ENCODE assay signal across 1 cellular context in the genomic region with DNA sequence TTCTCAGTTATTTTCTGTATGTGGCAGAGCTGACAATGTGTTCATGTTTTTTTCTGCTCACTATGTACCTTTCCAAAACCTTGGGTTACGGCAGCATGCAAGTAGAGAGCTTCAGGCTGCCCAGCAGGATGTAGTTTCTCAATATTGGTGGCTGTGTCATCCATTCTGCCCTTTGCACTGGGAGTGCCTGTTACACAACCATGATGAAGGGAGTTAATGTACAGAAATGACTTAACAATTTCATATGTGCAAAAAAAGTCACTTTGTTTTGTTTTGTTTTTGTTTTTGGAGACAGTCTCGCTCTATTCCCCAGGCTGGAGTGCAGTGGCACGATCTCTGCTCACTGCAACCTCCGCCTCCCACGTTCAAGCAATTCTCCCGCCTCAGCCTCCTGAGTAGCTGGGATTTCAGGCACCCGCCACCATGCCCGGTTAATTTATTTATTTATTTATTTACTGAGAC.
A peak's percentile ranks its signal among the peaks of the same experiment; 100 is the strongest.
TF ChIP-seq lines count a peak whose summit lies in the region.

No MANE protein-coding gene starts in this region.

TF ChIP-seq in HepG2, 621 proteins besides CTCF, POLR2A, EP300 and RAD21 (continues in another document):
- TF ChIP-seq ZNF124 (CRISPR knock-in tag; IDR thresholded peaks at IDR 0.05): peak; percentile 52; the same call in 1 of the 2 replicates
- peak; percentile 72; the same call in 1 of the 2 replicates for TF ChIP-seq ZNF264 (CRISPR knock-in tag; IDR thresholded peaks at IDR 0.05)
- peak; percentile 25; the same call in 1 of the 2 replicates for TF ChIP-seq PHF8 (CRISPR knock-in tag; IDR thresholded peaks at IDR 0.05)
- TF ChIP-seq, protein P1, sequence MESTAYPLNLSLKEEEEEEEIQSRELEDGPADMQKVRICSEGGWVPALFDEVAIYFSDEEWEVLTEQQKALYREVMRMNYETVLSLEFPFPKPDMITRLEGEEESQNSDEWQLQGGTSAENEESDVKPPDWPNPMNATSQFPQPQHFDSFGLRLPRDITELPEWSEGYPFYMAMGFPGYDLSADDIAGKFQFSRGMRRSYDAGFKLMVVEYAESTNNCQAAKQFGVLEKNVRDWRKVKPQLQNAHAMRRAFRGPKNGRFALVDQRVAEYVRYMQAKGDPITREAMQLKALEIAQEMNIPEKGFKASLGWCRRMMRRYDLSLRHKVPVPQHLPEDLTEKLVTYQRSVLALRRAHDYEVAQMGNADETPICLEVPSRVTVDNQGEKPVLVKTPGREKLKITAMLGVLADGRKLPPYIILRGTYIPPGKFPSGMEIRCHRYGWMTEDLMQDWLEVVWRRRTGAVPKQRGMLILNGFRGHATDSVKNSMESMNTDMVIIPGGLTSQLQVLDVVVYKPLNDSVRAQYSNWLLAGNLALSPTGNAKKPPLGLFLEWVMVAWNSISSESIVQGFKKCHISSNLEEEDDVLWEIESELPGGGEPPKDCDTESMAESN (CRISPR knock-in tag; conservative IDR thresholded peaks at IDR 0.05): peak; percentile 55; the same call in 1 of the 2 replicates
- TF ChIP-seq, protein P2, sequence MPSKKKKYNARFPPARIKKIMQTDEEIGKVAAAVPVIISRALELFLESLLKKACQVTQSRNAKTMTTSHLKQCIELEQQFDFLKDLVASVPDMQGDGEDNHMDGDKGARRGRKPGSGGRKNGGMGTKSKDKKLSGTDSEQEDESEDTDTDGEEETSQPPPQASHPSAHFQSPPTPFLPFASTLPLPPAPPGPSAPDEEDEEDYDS (CRISPR knock-in tag; IDR thresholded peaks at IDR 0.05): no peak
- peak; percentile 74; the same call in 1 of the 2 replicates for TF ChIP-seq ZNF430 (CRISPR knock-in tag; IDR thresholded peaks at IDR 0.05)
- TF ChIP-seq, protein P3, sequence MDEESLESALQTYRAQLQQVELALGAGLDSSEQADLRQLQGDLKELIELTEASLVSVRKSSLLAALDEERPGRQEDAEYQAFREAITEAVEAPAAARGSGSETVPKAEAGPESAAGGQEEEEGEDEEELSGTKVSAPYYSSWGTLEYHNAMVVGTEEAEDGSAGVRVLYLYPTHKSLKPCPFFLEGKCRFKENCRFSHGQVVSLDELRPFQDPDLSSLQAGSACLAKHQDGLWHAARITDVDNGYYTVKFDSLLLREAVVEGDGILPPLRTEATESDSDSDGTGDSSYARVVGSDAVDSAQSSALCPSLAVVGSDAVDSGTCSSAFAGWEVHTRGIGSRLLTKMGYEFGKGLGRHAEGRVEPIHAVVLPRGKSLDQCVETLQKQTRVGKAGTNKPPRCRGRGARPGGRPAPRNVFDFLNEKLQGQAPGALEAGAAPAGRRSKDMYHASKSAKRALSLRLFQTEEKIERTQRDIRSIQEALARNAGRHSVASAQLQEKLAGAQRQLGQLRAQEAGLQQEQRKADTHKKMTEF (CRISPR knock-in tag; IDR thresholded peaks at IDR 0.05): peak; percentile 85
- TF ChIP-seq, protein P4, sequence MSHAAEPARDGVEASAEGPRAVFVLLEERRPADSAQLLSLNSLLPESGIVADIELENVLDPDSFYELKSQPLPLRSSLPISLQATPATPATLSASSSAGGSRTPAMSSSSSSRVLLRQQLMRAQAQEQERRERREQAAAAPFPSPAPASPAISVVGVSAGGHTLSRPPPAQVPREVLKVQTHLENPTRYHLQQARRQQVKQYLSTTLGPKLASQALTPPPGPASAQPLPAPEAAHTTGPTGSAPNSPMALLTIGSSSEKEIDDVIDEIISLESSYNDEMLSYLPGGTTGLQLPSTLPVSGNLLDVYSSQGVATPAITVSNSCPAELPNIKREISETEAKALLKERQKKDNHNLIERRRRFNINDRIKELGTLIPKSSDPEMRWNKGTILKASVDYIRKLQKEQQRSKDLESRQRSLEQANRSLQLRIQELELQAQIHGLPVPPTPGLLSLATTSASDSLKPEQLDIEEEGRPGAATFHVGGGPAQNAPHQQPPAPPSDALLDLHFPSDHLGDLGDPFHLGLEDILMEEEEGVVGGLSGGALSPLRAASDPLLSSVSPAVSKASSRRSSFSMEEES (CRISPR knock-in tag; IDR thresholded peaks at IDR 0.05): 0 out of 2 replicates have a peak, but pooled peaks have one; percentile 45
- TF ChIP-seq HDAC2 (CRISPR knock-in tag; IDR thresholded peaks at IDR 0.05): peak; percentile 87
- TF ChIP-seq SMAD3 (CRISPR knock-in tag; IDR thresholded peaks at IDR 0.05): peak; percentile 80
- no peak for TF ChIP-seq ZNF660 (CRISPR knock-in tag; IDR thresholded peaks at IDR 0.05; ENCODE audit: borderline replicate concordance, low read depth)
- TF ChIP-seq, protein P5, sequence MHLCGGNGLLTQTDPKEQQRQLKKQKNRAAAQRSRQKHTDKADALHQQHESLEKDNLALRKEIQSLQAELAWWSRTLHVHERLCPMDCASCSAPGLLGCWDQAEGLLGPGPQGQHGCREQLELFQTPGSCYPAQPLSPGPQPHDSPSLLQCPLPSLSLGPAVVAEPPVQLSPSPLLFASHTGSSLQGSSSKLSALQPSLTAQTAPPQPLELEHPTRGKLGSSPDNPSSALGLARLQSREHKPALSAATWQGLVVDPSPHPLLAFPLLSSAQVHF (CRISPR knock-in tag; IDR thresholded peaks at IDR 0.05): peak; percentile 49; the same call in 1 of the 2 replicates
- TF ChIP-seq, protein P6, sequence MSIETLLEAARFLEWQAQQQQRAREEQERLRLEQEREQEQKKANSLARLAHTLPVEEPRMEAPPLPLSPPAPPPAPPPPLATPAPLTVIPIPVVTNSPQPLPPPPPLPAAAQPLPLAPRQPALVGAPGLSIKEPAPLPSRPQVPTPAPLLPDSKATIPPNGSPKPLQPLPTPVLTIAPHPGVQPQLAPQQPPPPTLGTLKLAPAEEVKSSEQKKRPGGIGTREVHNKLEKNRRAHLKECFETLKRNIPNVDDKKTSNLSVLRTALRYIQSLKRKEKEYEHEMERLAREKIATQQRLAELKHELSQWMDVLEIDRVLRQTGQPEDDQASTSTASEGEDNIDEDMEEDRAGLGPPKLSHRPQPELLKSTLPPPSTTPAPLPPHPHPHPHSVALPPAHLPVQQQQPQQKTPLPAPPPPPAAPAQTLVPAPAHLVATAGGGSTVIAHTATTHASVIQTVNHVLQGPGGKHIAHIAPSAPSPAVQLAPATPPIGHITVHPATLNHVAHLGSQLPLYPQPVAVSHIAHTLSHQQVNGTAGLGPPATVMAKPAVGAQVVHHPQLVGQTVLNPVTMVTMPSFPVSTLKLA (IDR thresholded peaks at IDR 0.05): no peak
- TF ChIP-seq ZFP82 (CRISPR knock-in tag; IDR thresholded peaks at IDR 0.05; ENCODE audit: borderline replicate concordance): no peak
- TF ChIP-seq SMC3 (IDR thresholded peaks at IDR 0.05; ENCODE audit: low read length): peak; percentile 40; the same call in 1 of the 2 replicates
- TF ChIP-seq DMAP1 (CRISPR knock-in tag; IDR thresholded peaks at IDR 0.05): peak; percentile 72
- 0 out of 2 replicates have a peak, but pooled peaks have one; percentile 70 for TF ChIP-seq ZKSCAN8 (CRISPR knock-in tag; IDR thresholded peaks at IDR 0.05; ENCODE audit: borderline replicate concordance)
- TF ChIP-seq GATA4 (IDR thresholded peaks at IDR 0.05; ENCODE audit: borderline replicate concordance, low read depth): no peak
- no peak for TF ChIP-seq GABPA (IDR thresholded peaks at IDR 0.05; ENCODE audit: low read depth, low read length)
- peak; percentile 38; the same call in 1 of the 2 replicates for TF ChIP-seq GABPA (CRISPR knock-in tag; IDR thresholded peaks at IDR 0.05; ENCODE audit: low read depth)
- TF ChIP-seq ZNF12 (CRISPR knock-in tag; IDR thresholded peaks at IDR 0.05): peak; percentile 31; the same call in 1 of the 2 replicates
- TF ChIP-seq, protein P7, sequence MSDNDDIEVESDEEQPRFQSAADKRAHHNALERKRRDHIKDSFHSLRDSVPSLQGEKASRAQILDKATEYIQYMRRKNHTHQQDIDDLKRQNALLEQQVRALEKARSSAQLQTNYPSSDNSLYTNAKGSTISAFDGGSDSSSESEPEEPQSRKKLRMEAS (IDR thresholded peaks at IDR 0.05): peak; percentile 63; the same call in 1 of the 2 replicates
- TF ChIP-seq JUN (CRISPR knock-in tag; IDR thresholded peaks at IDR 0.05): peak; percentile 81; the same call in 1 of the 2 replicates
- no peak for TF ChIP-seq NR2F2 (IDR thresholded peaks at IDR 0.05; ENCODE audit: borderline replicate concordance, low read depth)
- TF ChIP-seq ARNTL (CRISPR knock-in tag; IDR thresholded peaks at IDR 0.05): peak; percentile 41; the same call in 1 of the 2 replicates
- TF ChIP-seq ZNF562 (CRISPR knock-in tag; IDR thresholded peaks at IDR 0.05; ENCODE audit: borderline replicate concordance): no peak
- no peak for TF ChIP-seq JDP2 (CRISPR knock-in tag; IDR thresholded peaks at IDR 0.05; ENCODE audit: borderline replicate concordance)
- TF ChIP-seq, protein P8, sequence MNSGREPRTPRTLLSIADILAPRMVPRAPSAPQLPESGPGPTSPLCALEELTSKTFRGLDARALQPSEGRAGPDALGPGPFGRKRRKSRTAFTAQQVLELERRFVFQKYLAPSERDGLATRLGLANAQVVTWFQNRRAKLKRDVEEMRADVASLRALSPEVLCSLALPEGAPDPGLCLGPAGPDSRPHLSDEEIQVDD (CRISPR knock-in tag; IDR thresholded peaks at IDR 0.05; ENCODE audit: borderline replicate concordance): no peak
- peak; percentile 57; the same call in 1 of the 2 replicates for TF ChIP-seq SP4 (CRISPR knock-in tag; IDR thresholded peaks at IDR 0.05)
- no peak for TF ChIP-seq SUZ12 (IDR thresholded peaks at IDR 0.05; ENCODE audit: low read depth, low read length)
- TF ChIP-seq RCOR2 (CRISPR knock-in tag; IDR thresholded peaks at IDR 0.05): peak; percentile 92
- TF ChIP-seq ZSCAN31 (CRISPR knock-in tag; IDR thresholded peaks at IDR 0.05; ENCODE audit: low read depth): 0 out of 2 replicates have a peak, but pooled peaks have one; percentile 46
- TF ChIP-seq ZNF629 (CRISPR knock-in tag; conservative IDR thresholded peaks at IDR 0.05): no peak
- TF ChIP-seq KDM1A (CRISPR knock-in tag; IDR thresholded peaks at IDR 0.05): peak; percentile 57; the same call in 1 of the 2 replicates
- TF ChIP-seq, protein P9, sequence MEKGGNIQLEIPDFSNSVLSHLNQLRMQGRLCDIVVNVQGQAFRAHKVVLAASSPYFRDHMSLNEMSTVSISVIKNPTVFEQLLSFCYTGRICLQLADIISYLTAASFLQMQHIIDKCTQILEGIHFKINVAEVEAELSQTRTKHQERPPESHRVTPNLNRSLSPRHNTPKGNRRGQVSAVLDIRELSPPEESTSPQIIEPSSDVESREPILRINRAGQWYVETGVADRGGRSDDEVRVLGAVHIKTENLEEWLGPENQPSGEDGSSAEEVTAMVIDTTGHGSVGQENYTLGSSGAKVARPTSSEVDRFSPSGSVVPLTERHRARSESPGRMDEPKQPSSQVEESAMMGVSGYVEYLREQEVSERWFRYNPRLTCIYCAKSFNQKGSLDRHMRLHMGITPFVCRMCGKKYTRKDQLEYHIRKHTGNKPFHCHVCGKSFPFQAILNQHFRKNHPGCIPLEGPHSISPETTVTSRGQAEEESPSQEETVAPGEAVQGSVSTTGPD (CRISPR knock-in tag; IDR thresholded peaks at IDR 0.05): peak; percentile 35; the same call in 1 of the 2 replicates
- TF ChIP-seq, protein P10, sequence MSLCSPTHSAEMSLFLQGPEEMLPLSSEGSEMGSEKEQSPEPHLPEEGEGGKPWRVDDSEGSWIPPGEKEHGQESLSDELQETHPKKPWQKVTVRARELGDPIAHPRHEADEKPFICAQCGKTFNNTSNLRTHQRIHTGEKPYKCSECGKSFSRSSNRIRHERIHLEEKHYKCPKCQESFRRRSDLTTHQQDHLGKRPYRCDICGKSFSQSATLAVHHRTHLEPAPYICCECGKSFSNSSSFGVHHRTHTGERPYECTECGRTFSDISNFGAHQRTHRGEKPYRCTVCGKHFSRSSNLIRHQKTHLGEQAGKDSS (CRISPR knock-in tag; IDR thresholded peaks at IDR 0.05; ENCODE audit: borderline replicate concordance, low read depth): no peak
- TF ChIP-seq, protein P11, sequence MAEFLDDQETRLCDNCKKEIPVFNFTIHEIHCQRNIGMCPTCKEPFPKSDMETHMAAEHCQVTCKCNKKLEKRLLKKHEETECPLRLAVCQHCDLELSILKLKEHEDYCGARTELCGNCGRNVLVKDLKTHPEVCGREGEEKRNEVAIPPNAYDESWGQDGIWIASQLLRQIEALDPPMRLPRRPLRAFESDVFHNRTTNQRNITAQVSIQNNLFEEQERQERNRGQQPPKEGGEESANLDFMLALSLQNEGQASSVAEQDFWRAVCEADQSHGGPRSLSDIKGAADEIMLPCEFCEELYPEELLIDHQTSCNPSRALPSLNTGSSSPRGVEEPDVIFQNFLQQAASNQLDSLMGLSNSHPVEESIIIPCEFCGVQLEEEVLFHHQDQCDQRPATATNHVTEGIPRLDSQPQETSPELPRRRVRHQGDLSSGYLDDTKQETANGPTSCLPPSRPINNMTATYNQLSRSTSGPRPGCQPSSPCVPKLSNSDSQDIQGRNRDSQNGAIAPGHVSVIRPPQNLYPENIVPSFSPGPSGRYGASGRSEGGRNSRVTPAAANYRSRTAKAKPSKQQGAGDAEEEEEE (CRISPR knock-in tag; IDR thresholded peaks at IDR 0.05; ENCODE audit: borderline replicate concordance): no peak
- peak; percentile 43 for TF ChIP-seq SKI (IDR thresholded peaks at IDR 0.05; ENCODE audit: partially characterized antibody)
- TF ChIP-seq, protein P12, sequence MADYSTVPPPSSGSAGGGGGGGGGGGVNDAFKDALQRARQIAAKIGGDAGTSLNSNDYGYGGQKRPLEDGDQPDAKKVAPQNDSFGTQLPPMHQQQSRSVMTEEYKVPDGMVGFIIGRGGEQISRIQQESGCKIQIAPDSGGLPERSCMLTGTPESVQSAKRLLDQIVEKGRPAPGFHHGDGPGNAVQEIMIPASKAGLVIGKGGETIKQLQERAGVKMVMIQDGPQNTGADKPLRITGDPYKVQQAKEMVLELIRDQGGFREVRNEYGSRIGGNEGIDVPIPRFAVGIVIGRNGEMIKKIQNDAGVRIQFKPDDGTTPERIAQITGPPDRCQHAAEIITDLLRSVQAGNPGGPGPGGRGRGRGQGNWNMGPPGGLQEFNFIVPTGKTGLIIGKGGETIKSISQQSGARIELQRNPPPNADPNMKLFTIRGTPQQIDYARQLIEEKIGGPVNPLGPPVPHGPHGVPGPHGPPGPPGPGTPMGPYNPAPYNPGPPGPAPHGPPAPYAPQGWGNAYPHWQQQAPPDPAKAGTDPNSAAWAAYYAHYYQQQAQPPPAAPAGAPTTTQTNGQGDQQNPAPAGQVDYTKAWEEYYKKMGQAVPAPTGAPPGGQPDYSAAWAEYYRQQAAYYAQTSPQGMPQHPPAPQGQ (CRISPR knock-in tag; IDR thresholded peaks at IDR 0.05; ENCODE audit: borderline replicate concordance): no peak
